In the genomic region with DNA sequence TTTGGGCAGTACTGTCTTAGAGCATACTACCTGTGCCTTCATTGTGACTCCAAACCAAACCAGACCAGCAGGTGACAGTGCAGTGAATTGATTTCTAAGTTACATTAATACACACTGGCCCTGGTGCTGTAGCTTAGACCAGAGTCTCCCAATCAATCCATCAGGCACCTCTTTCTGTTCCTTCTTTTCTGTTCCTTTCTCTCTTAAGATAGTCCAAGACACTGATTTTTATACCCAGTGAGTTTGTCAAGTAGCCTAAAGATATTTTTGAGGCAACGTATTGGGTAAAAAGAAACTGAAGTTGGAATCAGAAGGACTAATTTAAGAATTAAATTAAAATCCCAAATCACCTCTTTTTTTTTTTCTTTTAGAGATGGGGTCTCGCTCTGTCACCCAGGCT, we compare ENCODE assay signal across 8 cellular contexts.
"Had no signal": no experiment of that assay in that cellular context is flagged by ENCODE, and none has a peak within 500 bp of the region (broad histone marks: within the 10 kb centered on the region; RNA-seq: fewer than 3 reads in every experiment).

No MANE protein-coding gene starts in this region.

- ATAC-seq: GM23338 had no signal

- FAIRE-seq: H1, H54, HTR-8/SVneo had no signal

- DNase-seq: H9, HCEC 1CT, HFFc6, KG1 had no signal

- H3K4me3 ChIP-seq: GM23338 had no signal

- H3K4me2 ChIP-seq: GM23338 had no signal

- H2AFZ ChIP-seq: GM23338 had no signal
